23 cellular contexts compared by ENCODE assay signal in genomic region chr1:189654906-189655305, GRCh38.
DNase-seq lines count a peak whose midpoint lies in the region; FAIRE-seq and TF ChIP-seq lines count a peak whose summit lies in the region.
"Had no signal": no experiment of that assay in that cellular context is flagged by ENCODE, and none has a peak within 500 bp of the region (broad histone marks: within the 10 kb centered on the region; RNA-seq: fewer than 3 reads in every experiment).

No MANE protein-coding gene starts in this region.

- TF ChIP-seq CTCF in RWPE1 (conservative IDR thresholded peaks at IDR 0.05; ENCODE audit: low read depth) (no peak), epithelial cell of esophagus (IDR thresholded peaks at IDR 0.05; ENCODE audit: insufficient read depth, low read depth, low read length, missing control alignments) (no peak), spleen (IDR thresholded peaks at IDR 0.05 in 8 of 11, conservative IDR thresholded peaks at IDR 0.05 in 3 of 11) (no peak), chondrocyte (IDR thresholded peaks at IDR 0.05) (no peak), kidney (IDR thresholded peaks at IDR 0.05; ENCODE audit: borderline replicate concordance, extremely low read depth, insufficient read depth) (no peak)

- no peak overlapping the region for H3K9ac ChIP-seq in kidney (ENCODE audit: low read length in 2 of 2)

- H3K9me3 ChIP-seq in spleen: peaks cover 0 to 5% (median 0%) of the 10 kb centered on the region in 8 donors
- no peaks in the 10 kb centered on the region for H3K9me3 ChIP-seq in kidney (ENCODE audit: control insufficient read depth in 1 of 2, low read length in 2 of 2)
- H3K9me3 ChIP-seq: gastrocnemius medialis, MG63 had no signal

- H3K27me3 Mint-ChIP-seq in chondrocyte (ENCODE audit: low read depth): no peaks in the 10 kb centered on the region
- H3K27me3 Mint-ChIP-seq: activated CD4-positive, alpha-beta T cell treated with anti-CD3 and anti-CD28 coated beads, Interleukin-2, amount 10 ng/mL, durations not matched to agents 24 days and 14 days; stimulated activated naive B cell treated with anti-CD40 and anti-IgM and Interleukin-4, amounts not matched to agents 10 μg/mL and 1 μg/mL and 100 μg/mL, for 72 hours had no signal

- POLR2A ChIA-PET in RWPE1 (lab: Yijun Ruan, JAX; ENCODE audit: low non-redundant PET): no interaction called here

- H3K9me3 Mint-ChIP-seq in chondrocyte (ENCODE audit: low read depth): no peaks in the 10 kb centered on the region
- H3K9me3 Mint-ChIP-seq: activated CD4-positive, alpha-beta T cell treated with anti-CD3 and anti-CD28 coated beads, Interleukin-2, amount 10 ng/mL, durations not matched to agents 24 days and 14 days; neural crest cell had no signal

- no peak for FAIRE-seq in kidney (lab: Jason Lieb, UNC)
- FAIRE-seq: A204.1 had no signal

- H3K36me3 ChIP-seq in spleen (no peaks in the 10 kb centered on the region), kidney (ENCODE audit: control insufficient read depth in 1 of 2, insufficient read depth in 2 of 2, low read length in 2 of 2) (no peaks in the 10 kb centered on the region)
- H3K36me3 ChIP-seq: gastrocnemius medialis, MG63 had no signal

- no peak for TF ChIP-seq POLR2A in spleen (IDR thresholded peaks at IDR 0.05)

- no peaks in the 10 kb centered on the region for H3K4me1 ChIP-seq in spleen
- H3K4me1 ChIP-seq in kidney (ENCODE audit: control insufficient read depth in 1 of 2, insufficient read depth in 1 of 2, low read depth in 1 of 2, low read length in 2 of 2): no peaks in the 10 kb centered on the region
- H3K4me1 ChIP-seq: gastrocnemius medialis had no signal

- CTCF ChIA-PET in RWPE1 (lab: Yijun Ruan, JAX): interaction anchor here (0.7 kb wide), 2 partner anchors 10 to 51 kb away, joined by 3 read pairs; no protein-coding TSS in a partner anchor

- no peak overlapping the region for H3K4me3 ChIP-seq in epithelial cell of esophagus (ENCODE audit: low read length)
- H3K4me3 ChIP-seq in skeletal muscle cell (ENCODE audit: low read depth, low read length): no peak overlapping the region
- H3K4me3 ChIP-seq in spleen: no peak overlapping the region
- no peak overlapping the region for H3K4me3 ChIP-seq in kidney (ENCODE audit: low read length in 2 of 2)
- H3K4me3 ChIP-seq: gastrocnemius medialis, MG63 had no signal

- H3K4me3 Mint-ChIP-seq in chondrocyte (ENCODE audit: unreplicated experiment): no peak overlapping the region
- H3K4me3 Mint-ChIP-seq: activated CD4-positive, alpha-beta T cell treated with anti-CD3 and anti-CD28 coated beads, Interleukin-2, amount 10 ng/mL, durations not matched to agents 24 days and 14 days; CD14-positive monocyte; neural crest cell; stimulated activated naive B cell treated with anti-CD40 and anti-IgM and Interleukin-4, amounts not matched to agents 10 μg/mL and 1 μg/mL and 100 μg/mL, for 72 hours had no signal

- no peaks in the 10 kb centered on the region for H3K4me1 Mint-ChIP-seq in chondrocyte (ENCODE audit: low read depth)
- H3K4me1 Mint-ChIP-seq: activated CD4-positive, alpha-beta T cell treated with anti-CD3 and anti-CD28 coated beads, Interleukin-2, amount 10 ng/mL, durations not matched to agents 24 days and 14 days; CD14-positive monocyte; stimulated activated naive B cell treated with anti-CD40 and anti-IgM and Interleukin-4, amounts not matched to agents 10 μg/mL and 1 μg/mL and 100 μg/mL, for 72 hours had no signal

- H3K36me3 Mint-ChIP-seq in chondrocyte (ENCODE audit: low read depth): no peaks in the 10 kb centered on the region
- H3K36me3 Mint-ChIP-seq: CD14-positive monocyte; stimulated activated naive B cell treated with anti-CD40 and anti-IgM and Interleukin-4, amounts not matched to agents 10 μg/mL and 1 μg/mL and 100 μg/mL, for 72 hours had no signal

- no peak overlapping the region for H3K27ac ChIP-seq in RWPE1
- no peak overlapping the region for H3K27ac ChIP-seq in spleen
- no peak overlapping the region for H3K27ac ChIP-seq in kidney (ENCODE audit: low read depth in 2 of 2, low read length in 2 of 2)
- H3K27ac ChIP-seq: gastrocnemius medialis had no signal

- intact Hi-C loops in spleen (cut with DNase I; ENCODE audit: low total_unique reads) (no loop called here), kidney (cut with DNase I) (no loop called here)

- no peaks in the 10 kb centered on the region for H3K27me3 ChIP-seq in spleen (replicated peaks in 1 of 7)
- H3K27me3 ChIP-seq: gastrocnemius medialis, MG63 had no signal

- peak; percentile 43 for DNase-seq in SIG-M5 treated with dmso at 0.1 percent for 504 hours (lab: John Stamatoyannopoulos, UW; ENCODE audit: unreplicated experiment)
- DNase-seq in SIG-M5 (lab: John Stamatoyannopoulos, UW): no peak
- DNase-seq in RWPE1 (ENCODE audit: low spot score): peak; percentile 39
- peak; percentile 71 for DNase-seq in epithelial cell of esophagus (ENCODE audit: low read depth)
- peak; percentile 51 for DNase-seq in skeletal muscle cell (ENCODE audit: low read depth)
- no peak for DNase-seq in spleen
- no peak for DNase-seq in chondrocyte (ENCODE audit: low spot score)
- no peak for DNase-seq in kidney
- DNase-seq: activated CD4-positive, alpha-beta T cell treated with anti-CD3 and anti-CD28 coated beads, Interleukin-2, amount 10 ng/mL, durations not matched to agents 24 days and 14 days; activated effector memory CD4-positive, alpha-beta T cell treated with anti-CD3 and anti-CD28 coated beads, Interleukin-2, amount 50 U/mL, for 16 hours; aorta; DMS79; gastrocnemius medialis; MG63; midbrain; NCI-H1694 treated with DMSO at 0.1 percent for 48 hours; NCI-H510A; stimulated activated CD4-positive, alpha-beta T cell treated with anti-CD3 and anti-CD28 coated beads, Interleukin-15, amount 100 ng/mL, for 24 hours; stimulated activated naive B cell treated with anti-CD40 and anti-IgM and Interleukin-4, amounts not matched to agents 10 μg/mL and 1 μg/mL and 100 μg/mL, for 72 hours; T1000 had no signal

- no peak overlapping the region for H3K27ac Mint-ChIP-seq in chondrocyte (ENCODE audit: unreplicated experiment)
- H3K27ac Mint-ChIP-seq: activated CD4-positive, alpha-beta T cell treated with anti-CD3 and anti-CD28 coated beads, Interleukin-2, amount 10 ng/mL, durations not matched to agents 24 days and 14 days; CD14-positive monocyte; stimulated activated naive B cell treated with anti-CD40 and anti-IgM and Interleukin-4, amounts not matched to agents 10 μg/mL and 1 μg/mL and 100 μg/mL, for 72 hours had no signal

Comparison
In these comparisons a context has a peak if more than half of its experiments do, and no peak if none do; other contexts are left out.
1. DNase-seq: peak in SIG-M5 treated with dmso at 0.1 percent for 504 hours (single experiment), RWPE1 (single experiment), epithelial cell of esophagus (single experiment) and skeletal muscle cell (single experiment); none in SIG-M5 (single experiment), spleen (single experiment), chondrocyte (single experiment) and kidney (single experiment).